8 cellular contexts compared by ENCODE assay signal in the genomic region with DNA sequence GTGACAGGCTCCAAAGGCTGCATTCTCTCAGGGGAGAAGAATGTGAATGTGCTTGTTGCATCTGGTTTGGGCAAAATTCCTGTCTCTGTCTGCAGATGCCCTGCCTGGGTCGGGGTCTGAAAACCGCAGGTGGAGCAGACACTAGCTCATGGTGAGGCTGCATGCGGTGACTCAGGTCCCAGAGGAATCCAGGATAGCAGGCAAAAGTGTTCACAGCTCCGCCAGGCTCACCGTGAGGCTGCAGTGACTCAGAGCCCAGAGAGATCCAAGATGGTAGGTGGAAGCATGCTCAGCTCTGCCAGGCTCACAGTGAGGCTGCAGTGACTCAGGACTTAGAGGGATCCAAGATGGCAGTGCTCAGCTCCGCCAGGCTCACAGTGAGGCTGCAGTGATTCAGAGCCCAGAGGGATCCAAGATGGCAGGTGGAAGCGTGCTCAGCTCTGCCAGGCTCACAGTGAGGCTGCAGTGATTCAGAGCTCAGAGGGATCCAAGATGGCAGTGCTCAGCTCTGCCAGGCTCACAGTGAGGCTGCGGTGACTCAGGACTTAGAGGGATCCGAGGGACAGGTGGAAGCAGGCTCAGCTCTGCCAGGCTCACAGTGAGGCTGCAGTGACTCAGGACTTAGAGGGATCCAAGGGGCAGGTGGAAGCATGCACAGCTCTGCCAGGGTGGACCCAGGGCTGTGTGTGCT.
DNase-seq lines count a peak whose midpoint lies in the region; ATAC-seq and TF ChIP-seq lines count a peak whose summit lies in the region.
"Had no signal": no experiment of that assay in that cellular context is flagged by ENCODE, and none has a peak within 500 bp of the region (broad histone marks: within the 10 kb centered on the region; RNA-seq: fewer than 3 reads in every experiment).

No MANE protein-coding gene starts in this region.

- H3K4me3 ChIP-seq in right cardiac atrium (ENCODE audit: low read length) = no peak overlapping the region

- H3K4me1 ChIP-seq in foreskin keratinocyte (peaks cover 19% of the 10 kb centered on the region), right cardiac atrium (ENCODE audit: control insufficient read depth, insufficient read depth, low read length) (no peaks in the 10 kb centered on the region)

- H3K9me3 ChIP-seq in right cardiac atrium (ENCODE audit: control insufficient read depth, low read length) = no peaks in the 10 kb centered on the region

- intact Hi-C loops in right cardiac atrium (cut with DNase I) = no loop called here

- ATAC-seq in WTC11 (no peak), foreskin keratinocyte (peak; percentile 93), right cardiac atrium (no peak), GM18517 (IDR thresholded peaks at IDR 0.05; ENCODE audit: unreplicated experiment) (no peak), HG03196 (IDR thresholded peaks at IDR 0.05; ENCODE audit: unreplicated experiment) (no peak), GM18867 (IDR thresholded peaks at IDR 0.05; ENCODE audit: unreplicated experiment) (no peak)

- H3K27ac ChIP-seq in foreskin keratinocyte = peak overlapping the region; percentile 60
- no peak overlapping the region for H3K27ac ChIP-seq in right cardiac atrium (ENCODE audit: low read length)

- TF ChIP-seq CTCF in WTC11 (IDR thresholded peaks at IDR 0.05) (no peak), foreskin keratinocyte (conservative IDR thresholded peaks at IDR 0.05) (no peak)

- peaks cover 11% of the 10 kb centered on the region for H3K36me3 Mint-ChIP-seq in WTC11

- H3K27ac Mint-ChIP-seq in WTC11 = peak overlapping the region; percentile 11; the same call in 1 of the 2 replicates

- H3K27me3 ChIP-seq in foreskin keratinocyte (no peaks in the 10 kb centered on the region), right cardiac atrium (ENCODE audit: control insufficient read depth, insufficient read depth) (no peaks in the 10 kb centered on the region)

- CTCF ChIA-PET in WTC11 (lab: Charles Lee) = no interaction called here

- H3K4me1 Mint-ChIP-seq in WTC11 = peaks cover 4% of the 10 kb centered on the region

- no peaks in the 10 kb centered on the region for H3K27me3 Mint-ChIP-seq in WTC11 (ENCODE audit: low read depth)

- WGBS in right cardiac atrium = 88% methylated on average over 9 of the region's 9 CpGs

- H3K4me3 Mint-ChIP-seq in WTC11 = no peak overlapping the region

- POLR2A ChIA-PET in WTC11 (lab: Charles Lee) = no interaction called here

- peak; percentile 93 for DNase-seq in HCEC 1CT
- DNase-seq in WTC11 (ENCODE audit: low spot score) = no peak
- DNase-seq in foreskin keratinocyte = peak; percentile 100
- DNase-seq in right cardiac atrium = no peak
- DNase-seq: NCI-H2029 treated with DMSO at 0.1 percent for 48 hours had no signal

- peaks cover 21% of the 10 kb centered on the region for H3K9me3 Mint-ChIP-seq in WTC11

TF ChIP-seq in WTC11, 78 proteins besides CTCF, POLR2A, EP300 and RAD21:
- no peak for TF ChIP-seq FOXP1 (CRISPR knock-in tag; IDR thresholded peaks at IDR 0.05; ENCODE audit: borderline replicate concordance)

Comparison
In these comparisons a context has a peak if more than half of its experiments do, and no peak if none do; other contexts are left out.
1. DNase-seq: peak in HCEC 1CT (single experiment) and foreskin keratinocyte (2 of 2); none in WTC11 (single experiment) and right cardiac atrium (0 of 3).